In genomic region chrX:69503228-69503834, GRCh38 we compare ENCODE assay signal across 7 cellular contexts. TPM values are rescaled to one million over a fixed set of nuclear protein-coding genes. Genes with fewer than 3 reads are reported as not detected.
DNase-seq lines count a peak whose midpoint lies in the region; ATAC-seq and TF ChIP-seq lines count a peak whose summit lies in the region.

No MANE protein-coding gene starts in this region.

- H2AFZ ChIP-seq in parathyroid adenoma = peak overlapping the region; percentile 95

- TF ChIP-seq EP300 in esophagus muscularis mucosa (IDR thresholded peaks at IDR 0.05) = no peak

- H3K4me1 ChIP-seq in esophagus muscularis mucosa = peaks cover 0 to 18% (median 12%) of the 10 kb centered on the region in 4 donors
- H3K4me1 ChIP-seq in parathyroid adenoma = no peaks in the 10 kb centered on the region

- peak in 1 of 3 experiments; percentile 13 for TF ChIP-seq CTCF in esophagus muscularis mucosa (IDR thresholded peaks at IDR 0.05)
- peak; percentile 13 for TF ChIP-seq CTCF in parathyroid adenoma (IDR thresholded peaks at IDR 0.05)

- no peak overlapping the region for H3K9ac ChIP-seq in parathyroid adenoma

- intact Hi-C loops in esophagus muscularis mucosa (cut with DNase I) = no loop called here

- WGBS in esophagus muscularis mucosa = 48% methylated on average over 11 of the region's 18 CpGs

- peak overlapping the region; percentile 55 to 63 (median 58) for H3K4me3 ChIP-seq in esophagus muscularis mucosa
- no peak overlapping the region for H3K4me3 ChIP-seq in parathyroid adenoma (ENCODE audit: low read depth, low read length)

- peak overlapping the region; percentile 61 for H3K4me2 ChIP-seq in parathyroid adenoma (ENCODE audit: low read length)

- no peaks in the 10 kb centered on the region for H3K79me2 ChIP-seq in parathyroid adenoma

- H3K9me3 ChIP-seq in esophagus muscularis mucosa (no peaks in the 10 kb centered on the region), parathyroid adenoma (ENCODE audit: control insufficient read depth, low read length) (no peaks in the 10 kb centered on the region)

- TF ChIP-seq POLR2A in esophagus muscularis mucosa (IDR thresholded peaks at IDR 0.05; ENCODE audit: low read depth) = no peak

- ATAC-seq in HG02938 (IDR thresholded peaks at IDR 0.05; ENCODE audit: unreplicated experiment) (peak; percentile 9), GM18861 (IDR thresholded peaks at IDR 0.05; ENCODE audit: unreplicated experiment) (no peak)

- H3K36me3 ChIP-seq in esophagus muscularis mucosa (no peaks in the 10 kb centered on the region), parathyroid adenoma (ENCODE audit: control insufficient read depth, insufficient read depth, low read length) (no peaks in the 10 kb centered on the region)

- DNase-seq in NCI-H510A treated with DMSO at 0.1 percent for 48 hours (lab: John Stamatoyannopoulos, UW) = peak; percentile 77
- DNase-seq in esophagus muscularis mucosa (ENCODE audit: extremely low spot score) = no peak
- no peak for DNase-seq in ecto neural progenitor cell (ENCODE audit: low spot score)
- no peak for DNase-seq in stimulated activated CD4-positive, alpha-beta T cell treated with anti-CD3 and anti-CD28 coated beads, Interleukin-4, amount 100 ng/mL, for 24 hours

- H3K27me3 ChIP-seq in esophagus muscularis mucosa (peaks cover 0 to 28% (median 14%) of the 10 kb centered on the region in 4 donors), parathyroid adenoma (ENCODE audit: control insufficient read depth, insufficient read depth, low read length) (no peaks in the 10 kb centered on the region)

- no peak overlapping the region for H3K27ac ChIP-seq in esophagus muscularis mucosa (replicated peaks in 1 of 4)
- H3K27ac ChIP-seq in parathyroid adenoma = peak overlapping the region; percentile 96

RNA-seq across cellular contexts. Expression of gene NALF2, which starts 0.8 kb away (rescaled TPM):
- total RNA-seq in esophagus muscularis mucosa = under 1 TPM in 3 of 4 donors, not detected in 1; 0.17 to 0.84 (median 0.63) TPM
